Comparison of ENCODE assay signal across 9 cellular contexts in genomic region chr22:29202231-29203192, GRCh38. TPM values are rescaled to one million over a fixed set of nuclear protein-coding genes. Genes with fewer than 3 reads are reported as not detected.
A peak's percentile ranks its signal among the peaks of the same experiment; 100 is the strongest.
DNase-seq lines count a peak whose midpoint lies in the region; ATAC-seq, FAIRE-seq and TF ChIP-seq lines count a peak whose summit lies in the region.
"Had no signal": no experiment of that assay in that cellular context is flagged by ENCODE, and none has a peak within 500 bp of the region (broad histone marks: within the 10 kb centered on the region; RNA-seq: fewer than 3 reads in every experiment).

No MANE protein-coding gene starts in this region.

- TF ChIP-seq RAD21 in H1 (IDR thresholded peaks at IDR 0.05 in 1 of 2, conservative IDR thresholded peaks at IDR 0.05 in 1 of 2; ENCODE audit: low read depth in 2 of 2, low read length in 2 of 2) = peak; percentile 73 to 77

- H3K36me3 ChIP-seq in H1 (ENCODE audit: control insufficient read depth in 2 of 4, insufficient read depth in 4 of 4, low read length in 3 of 4) (no peaks in the 10 kb centered on the region), GM23248 (ENCODE audit: low read depth) (no peaks in the 10 kb centered on the region)

- no peak for TF ChIP-seq POLR2A in H1 (IDR thresholded peaks at IDR 0.05; ENCODE audit: control extremely low read depth in 1 of 2, low read depth in 2 of 2, low read length in 2 of 2)

- H2BK15ac ChIP-seq in H1 (ENCODE audit: low read length) = peak overlapping the region; percentile 72; the same call in 1 of the 2 replicates

- ATAC-seq in GM21515 (IDR thresholded peaks at IDR 0.05; ENCODE audit: unreplicated experiment) = peak; percentile 67

- H4K91ac ChIP-seq in H1 (replicated peaks; ENCODE audit: insufficient read length, low read length) = no peak overlapping the region

- H3K27me3 Mint-ChIP-seq in nephron progenitor cell (ENCODE audit: low read depth, poor library complexity) = peaks cover 4% of the 10 kb centered on the region

- no peak overlapping the region for H3K56ac ChIP-seq in H1 (replicated peaks; ENCODE audit: insufficient read length, low read depth, low read length)

- no peaks in the 10 kb centered on the region for H3K36me3 Mint-ChIP-seq in nephron progenitor cell (ENCODE audit: low read depth)

- TF ChIP-seq EP300 in H1 (IDR thresholded peaks at IDR 0.05; ENCODE audit: borderline replicate concordance in 1 of 2, low read depth in 2 of 2, low read length in 2 of 2) = no peak

- H3K18ac ChIP-seq in H1 (ENCODE audit: extremely low read depth, low read length) = peak overlapping the region; percentile 60; the same call in 1 of the 2 replicates

- H3K4me2 ChIP-seq in H1 (ENCODE audit: insufficient read depth in 1 of 2, low read depth in 2 of 2, low read length in 2 of 2) (0 out of 4 replicates have a peak overlapping the region, but pooled peaks of 1 of the 2 experiments have one; percentile 14), GM23248 (ENCODE audit: unreplicated experiment) (no peak overlapping the region)

- DNase-seq in GM10266 (ENCODE audit: extremely low spot score) (peak; percentile 94), KG1 (lab: John Stamatoyannopoulos, UW) (peak; percentile 93), H1 (ENCODE audit: low read depth in 1 of 2, low spot score in 2 of 2) (no peak), nephron progenitor cell (no peak), GM03348 (ENCODE audit: low spot score) (no peak), GM23248 (no peak)
- DNase-seq in activated CD4-positive, alpha-beta T cell treated with anti-CD3 and anti-CD28 coated beads for 24 hours (ENCODE audit: low read depth in 2 of 2) = peak; percentile 12 to 54

- H3K9ac ChIP-seq in H1 (replicated peaks in 1 of 4; ENCODE audit: extremely low read depth in 1 of 4, low read depth in 3 of 4, low read length in 3 of 4) = no peak overlapping the region
- H3K9ac ChIP-seq in GM23248 = no peak overlapping the region

- no peaks in the 10 kb centered on the region for H3K9me2 ChIP-seq in GM23248 (ENCODE audit: insufficient read depth)

- H4K8ac ChIP-seq in H1 (ENCODE audit: extremely low read depth, insufficient read depth, low read length) = peak overlapping the region; percentile 45; the same call in 1 of the 2 replicates

- H3K9me3 Mint-ChIP-seq in nephron progenitor cell = no peaks in the 10 kb centered on the region

- peak overlapping the region; percentile 60; the same call in 1 of the 2 replicates for H2BK5ac ChIP-seq in H1 (ENCODE audit: low read depth, low read length)

- peak overlapping the region; percentile 93 for H3K27ac Mint-ChIP-seq in nephron progenitor cell

- no peak overlapping the region for H3K4ac ChIP-seq in H1 (replicated peaks; ENCODE audit: insufficient read length, low read depth, low read length)

- H2BK12ac ChIP-seq in H1 (ENCODE audit: low read depth, low read length) = peak overlapping the region; percentile 75; the same call in 1 of the 2 replicates

- H3K4me1 Mint-ChIP-seq in nephron progenitor cell = peaks cover 69% of the 10 kb centered on the region

- H3K4me1 ChIP-seq in H1 (replicated peaks in 1 of 4; ENCODE audit: control insufficient read depth in 3 of 4, insufficient read depth in 4 of 4, low read length in 3 of 4) (peaks cover 0 to 13% (median 6%) of the 10 kb centered on the region in 4 experiments; a peak in 5 of 7 replicates), GM23248 (ENCODE audit: insufficient read depth) (no peaks in the 10 kb centered on the region)

- CTCF ChIA-PET in H1 (lab: Charles Lee; ENCODE audit: partially characterized antibody) = interaction anchor here (0.6 to 6.7 kb wide), 25 partner anchors 8 to 326 kb away, joined by 3 to 84 read pairs (median 7); no protein-coding TSS in a partner anchor

- WGBS in H1 (ENCODE audit: extremely low coverage in 1 of 2, insufficient coverage in 1 of 2, insufficient read length in 1 of 2, insufficient replicate concordance in 2 of 2, low coverage in 1 of 2, low lambda C conversion rate in 2 of 2, missing lambda C conversion rate in 1 of 2), 2 experiments = 62% methylated on average over 20 of the region's 23 CpGs; no CpG with 5 or more reads in 1 of the 2 experiments
- 51 to 60% methylated on average over 22 to 23 of the region's 23 CpGs for WGBS in GM23248 (ENCODE audit: low coverage in 1 of 2, low lambda C conversion rate in 2 of 2, missing lambda C conversion rate in 2 of 2), 2 experiments

- H3K4me3 ChIP-seq in H1 (ENCODE audit: extremely low read depth in 1 of 4, insufficient read depth in 2 of 4, low read depth in 3 of 4, low read length in 4 of 4) (no peak overlapping the region; a peak in 1 of 8 replicates), GM23248 (no peak overlapping the region)

- H3K23me2 ChIP-seq in H1 (ENCODE audit: low read depth, low read length) = peaks cover 4% of the 10 kb centered on the region; the same call in 1 of the 2 replicates

- H3K9me3 ChIP-seq in H1 (ENCODE audit: insufficient read depth in 2 of 2, low read depth in 1 of 2, low read length in 1 of 2) (no peaks in the 10 kb centered on the region), GM23248 (ENCODE audit: low read depth) (no peaks in the 10 kb centered on the region)

- no peak overlapping the region for H3K23ac ChIP-seq in H1 (ENCODE audit: insufficient read length)

- no peaks in the 10 kb centered on the region for H3F3A ChIP-seq in GM23248 (ENCODE audit: insufficient read depth)

- H2AFZ ChIP-seq in H1 (ENCODE audit: low read length) = no peak overlapping the region
- no peak overlapping the region for H2AFZ ChIP-seq in GM23248

- POLR2A ChIA-PET in H1 (lab: Charles Lee; ENCODE audit: partially characterized antibody) = interaction anchor here (0.7 to 2.0 kb wide), 7 partner anchors 13 to 60 kb away, joined by 3 to 5 read pairs (median 3); no protein-coding TSS in a partner anchor

- no peaks in the 10 kb centered on the region for H3K79me1 ChIP-seq in H1 (ENCODE audit: low read depth, low read length)

- no peaks in the 10 kb centered on the region for H4K20me1 ChIP-seq in H1 (replicated peaks in 1 of 2; ENCODE audit: control insufficient read depth in 1 of 2, insufficient read depth in 2 of 2, low read length in 2 of 2)
- no peaks in the 10 kb centered on the region for H4K20me1 ChIP-seq in GM23248 (ENCODE audit: insufficient read depth)

- peak; percentile 78 for FAIRE-seq in H1 (lab: Jason Lieb, UNC)

- H2BK120ac ChIP-seq in H1 (replicated peaks; ENCODE audit: low read depth, low read length) = no peak overlapping the region

- peaks cover 0 to 12% (median 3%) of the 10 kb centered on the region in 4 experiments; a peak in 5 of 7 replicates for H3K27me3 ChIP-seq in H1 (replicated peaks in 1 of 4; ENCODE audit: control insufficient read depth in 3 of 4, extremely low read depth in 1 of 4, insufficient read depth in 3 of 4, low read length in 3 of 4)
- H3K27me3 ChIP-seq in GM23248 (replicated peaks; ENCODE audit: insufficient read depth) = peaks cover 26% of the 10 kb centered on the region

- H3K79me2 ChIP-seq in H1 (ENCODE audit: control insufficient read depth in 1 of 2, insufficient read depth in 2 of 2, low read length in 2 of 2) = no peaks in the 10 kb centered on the region
- no peaks in the 10 kb centered on the region for H3K79me2 ChIP-seq in GM23248 (ENCODE audit: insufficient read depth)

- no peak overlapping the region for H4K5ac ChIP-seq in H1 (ENCODE audit: insufficient read length, low read depth, low read length)

- TF ChIP-seq CTCF in GM10266 (IDR thresholded peaks at IDR 0.05; ENCODE audit: control insufficient read depth, insufficient read depth, low read depth, missing control alignments) (peak; percentile 33), H1 (IDR thresholded peaks at IDR 0.05; ENCODE audit: control extremely low read depth in 1 of 3, insufficient read depth in 1 of 3, low read depth in 1 of 3, low read length in 3 of 3) (peak; percentile 65 to 80 (median 74)), nephron progenitor cell (IDR thresholded peaks at IDR 0.05) (no peak)

- no peak overlapping the region for H3K27ac ChIP-seq in H1 (ENCODE audit: low read depth, low read length)
- H3K27ac ChIP-seq in GM23248 = no peak overlapping the region
- H3K27ac ChIP-seq: epithelial cell of prostate had no signal

- 0 out of 2 replicates have a peak overlapping the region, but pooled peaks have one; percentile 61 for H2BK20ac ChIP-seq in H1 (ENCODE audit: low read length)

- H3K4me3 Mint-ChIP-seq in nephron progenitor cell = no peak overlapping the region

- in situ Hi-C loops in GM23248 (cut with MboI) = no loop called here

- H3K14ac ChIP-seq in H1 (ENCODE audit: insufficient read length) = no peak overlapping the region

- H2AK5ac ChIP-seq in H1 (ENCODE audit: low read depth, low read length) = 0 out of 2 replicates have a peak overlapping the region, but pooled peaks have one; percentile 53

TF ChIP-seq in H1, 55 proteins besides CTCF, POLR2A, EP300 and RAD21:
- no peak for TF ChIP-seq CTBP2 (IDR thresholded peaks at IDR 0.05; ENCODE audit: borderline replicate concordance, insufficient read depth, insufficient read length, low read length)
- 0 out of 2 replicates have a peak, but pooled peaks have one; percentile 51 for TF ChIP-seq TCF12 (IDR thresholded peaks at IDR 0.05; ENCODE audit: low read depth, low read length)
- TF ChIP-seq SIN3A (conservative IDR thresholded peaks at IDR 0.05 in 1 of 2, IDR thresholded peaks at IDR 0.05 in 1 of 2; ENCODE audit: low read depth in 1 of 2, low read length in 2 of 2) = 0 out of 4 replicates have a peak, but pooled peaks of 1 of the 2 experiments have one; percentile 23
- no peak for TF ChIP-seq JUN (IDR thresholded peaks at IDR 0.05; ENCODE audit: low read depth, low read length)

RNA-seq across cellular contexts. Expression of gene EMID1, which starts 3.2 kb away (rescaled TPM):
- 3.8 and 3.9 TPM in 2 replicates for total RNA-seq in H1 (2021; fragmentation: NEBNext Ultra II Directional; extraction: Animal tissue kit (Norgen Biotek cat#: 25700))
- polyA plus RNA-seq in H1 (2011; rRNA removed) (7.4 and 11.1 TPM in 2 replicates), GM23248 (2016; fragmentation: Nextera tagmentation; extraction: Ambion mirVana) (not detected in 2 replicates)
- 10.7 TPM for polyA plus RNA-seq in H1 (2011; cell fraction: cytosol; rRNA removed)
- polyA plus RNA-seq in H1 (2011; cell fraction: nucleus; rRNA removed) = 27.1 TPM
- 3.3 to 7.5 TPM (median 6.0 TPM) in 4 replicates for polyA plus RNA-seq in H1 (2012, experiment 1 of 2)
- 3.9 TPM for polyA plus RNA-seq in H1 (2012, experiment 2 of 2)
- polyA plus RNA-seq in H1 (2013, experiment 1 of 2) = 3.5 TPM
- polyA plus RNA-seq in H1 (2013, experiment 2 of 2) = 3.6 TPM
- polyA minus RNA-seq in H1 (2011; rRNA and poly(A)+ RNA removed) = 7.1 and 9.3 TPM in 2 replicates
- 7.9 TPM for polyA minus RNA-seq in H1 (2011; cell fraction: cytosol; rRNA and poly(A)+ RNA removed)
- polyA minus RNA-seq in H1 (2011; cell fraction: nucleus; rRNA and poly(A)+ RNA removed) = 12.0 TPM
- not detected in 2 replicates for total RNA-seq in GM23248 (2014; rRNA removed; shearing (Covaris generic))

Comparison
In these comparisons a context has a peak if more than half of its experiments do, and no peak if none do; other contexts are left out.
1. DNase-seq: peak in GM10266 (single experiment), KG1 (single experiment) and activated CD4-positive, alpha-beta T cell treated with anti-CD3 and anti-CD28 coated beads for 24 hours (2 of 2); none in H1 (0 of 2), nephron progenitor cell (single experiment), GM03348 (single experiment) and GM23248 (single experiment).